ENCODE assay signal across 8 cellular contexts in genomic region chr7:128030999-128031681, GRCh38. TPM values are rescaled to one million over a fixed set of nuclear protein-coding genes. Genes with fewer than 3 reads are reported as not detected.
DNase-seq lines count a peak whose midpoint lies in the region; ATAC-seq and TF ChIP-seq lines count a peak whose summit lies in the region.

Gene LRRC4 (minus strand): TSS chr7:128031437. CDS start chr7:128030640, 797 bp downstream.

- no peak for TF ChIP-seq CTCF in neutrophil (IDR thresholded peaks at IDR 0.05)

- H3K36me3 ChIP-seq in neutrophil: peaks cover 24% of the 10 kb centered on the region

- H3K27me3 ChIP-seq in neutrophil: no peaks in the 10 kb centered on the region

- DNase-seq in G401 (ENCODE audit: low spot score) (peak; percentile 64), LHCN-M2 (ENCODE audit: low read depth) (peak; percentile 59), head of caudate nucleus (peak in 36 of 42 donors; percentile 36 to 78 (median 59)), superior temporal gyrus (ENCODE audit: extremely low spot score) (no peak)
- DNase-seq in activated naive CD4-positive, alpha-beta T cell treated with anti-CD3 and anti-CD28 coated beads, Interleukin-2, amount 50 U/mL, for 16 hours: peak; percentile 16
- no peak for DNase-seq in effector CD4-positive, alpha-beta T cell

- H3K9me3 ChIP-seq in neutrophil: no peaks in the 10 kb centered on the region

- peak within 1 kb of the TSS; percentile 81 to 93 for H3K4me3 ChIP-seq in neutrophil (ENCODE audit: low read depth in 1 of 2, low read length in 1 of 2)

- peak within 1 kb of the TSS; percentile 94 for H3K27ac ChIP-seq in neutrophil

- ATAC-seq in GM21528 (IDR thresholded peaks at IDR 0.05; ENCODE audit: low FRiP score, unreplicated experiment): peak; percentile 41

- in situ Hi-C loops in G401 (cut with HindIII; ENCODE audit: low sequenced_read_pairs): no loop called here

- peaks cover 58 to 62% of the 10 kb centered on the region in 2 experiments for H3K4me1 ChIP-seq in neutrophil (ENCODE audit: control insufficient read depth in 1 of 2, insufficient read depth in 1 of 2, low read depth in 1 of 2, low read length in 1 of 2)

- intact Hi-C loops in head of caudate nucleus (cut with DNase I): loop anchor here (5.0 kb wide), 1 partner anchor 106 kb away; no protein-coding TSS in a partner anchor

RNA-seq across cellular contexts. Expression of gene LRRC4, which starts in this region (rescaled TPM):
- total RNA-seq in G401 (2014; rRNA removed; shearing (Covaris generic)): 0.10 and 0.12 TPM in 2 replicates
- 0.38 and 0.98 TPM in 2 replicates for total RNA-seq in LHCN-M2 (2014; rRNA removed)
- 2.0 TPM for polyA plus RNA-seq in LHCN-M2 (2012)

Comparison
In these comparisons a context has a peak if more than half of its experiments do, and no peak if none do; other contexts are left out.
1. Peak in DNase-seq in G401; RNA of the gene not detected or under 1 TPM.
2. DNase-seq: peak in LHCN-M2 (single experiment), activated naive CD4-positive, alpha-beta T cell treated with anti-CD3 and anti-CD28 coated beads, Interleukin-2, amount 50 U/mL, for 16 hours (single experiment) and head of caudate nucleus (36 of 42); none in superior temporal gyrus (single experiment) and effector CD4-positive, alpha-beta T cell (single experiment).